Comparison of ENCODE assay signal across 31 cellular contexts in genomic region chr17:33730131-33730530, GRCh38.
"Had no signal": no experiment of that assay in that cellular context is flagged by ENCODE, and none has a peak within 500 bp of the region (broad histone marks: within the 10 kb centered on the region; RNA-seq: fewer than 3 reads in every experiment).

No MANE protein-coding gene starts in this region.

- H3K9me3 ChIP-seq: ovary, psoas muscle, suprapubic skin, testis, tibial artery, transverse colon, upper lobe of right lung, uterus had no signal

- H3K27ac ChIP-seq: neural progenitor cell, ovary, parathyroid adenoma, psoas muscle, skin epidermis, spleen, suprapubic skin, testis, tibial artery, transverse colon, upper lobe of right lung, uterus had no signal

- H3K9ac ChIP-seq: neural progenitor cell, parathyroid adenoma had no signal

- H3K36me3 ChIP-seq: neural progenitor cell, ovary, spleen, suprapubic skin, tibial artery, transverse colon, upper lobe of right lung, uterus had no signal

- ATAC-seq: natural killer cell; psoas muscle; right cardiac atrium; sciatic nerve; stimulated activated memory B cell treated with anti-CD40 and anti-IgM and Interleukin-4, amounts not matched to agents 10 μg/mL and 1 μg/mL and 100 μg/mL, for 72 hours; stimulated activated naive CD8-positive, alpha-beta T cell treated with anti-CD3 and anti-CD28 coated beads, Interleukin-15, amount 100 ng/mL, for 72 hours; stimulated activated naive CD8-positive, alpha-beta T cell treated with anti-CD3 and anti-CD28 coated beads, Interleukin-15, Interleukin-2, amounts not matched to agents 100 U/mL and 50 U/mL, for 24 hours; upper lobe of right lung had no signal

- H3K9me3 Mint-ChIP-seq: nephron, neural progenitor cell, type B pancreatic cell had no signal

- H3K4me3 Mint-ChIP-seq: natural killer cell; nephron; neural progenitor cell; stimulated activated memory B cell treated with anti-CD40 and anti-IgM and Interleukin-4, amounts not matched to agents 10 μg/mL and 1 μg/mL and 100 μg/mL, for 72 hours; stimulated activated naive CD8-positive, alpha-beta T cell treated with anti-CD3 and anti-CD28 coated beads, Interleukin-15, amount 100 ng/mL, for 72 hours; type B pancreatic cell had no signal

- H3K27ac Mint-ChIP-seq: natural killer cell; nephron; neural progenitor cell; progenitor cell of endocrine pancreas; stimulated activated memory B cell treated with anti-CD40 and anti-IgM and Interleukin-4, amounts not matched to agents 10 μg/mL and 1 μg/mL and 100 μg/mL, for 72 hours; stimulated activated naive CD8-positive, alpha-beta T cell treated with anti-CD3 and anti-CD28 coated beads, Interleukin-15, amount 100 ng/mL, for 72 hours; type B pancreatic cell had no signal

- H3K36me3 Mint-ChIP-seq: natural killer cell; neural progenitor cell; stimulated activated memory B cell treated with anti-CD40 and anti-IgM and Interleukin-4, amounts not matched to agents 10 μg/mL and 1 μg/mL and 100 μg/mL, for 72 hours; type B pancreatic cell had no signal

- H3K4me1 Mint-ChIP-seq: natural killer cell; nephron; neural progenitor cell; stimulated activated memory B cell treated with anti-CD40 and anti-IgM and Interleukin-4, amounts not matched to agents 10 μg/mL and 1 μg/mL and 100 μg/mL, for 72 hours; stimulated activated naive CD8-positive, alpha-beta T cell treated with anti-CD3 and anti-CD28 coated beads, Interleukin-15, amount 100 ng/mL, for 72 hours had no signal

- H3K27me3 ChIP-seq: neural progenitor cell, ovary, testis had no signal

- H3K4me2 ChIP-seq: neural progenitor cell, smooth muscle cell had no signal

- H3K4me3 ChIP-seq: neural progenitor cell, ovary, psoas muscle, skin epidermis, smooth muscle cell, spleen, suprapubic skin, testis, tibial artery, transverse colon, upper lobe of right lung, uterus had no signal

- H3K79me2 ChIP-seq: parathyroid adenoma had no signal

- DNase-seq: natural killer cell; occipital lobe; ovary; posterior cingulate gyrus; psoas muscle; right cardiac atrium; spleen; stimulated activated CD4-positive, alpha-beta T cell treated with anti-CD3 and anti-CD28 coated beads, Interleukin-12 subunit alpha, Interleukin-12 subunit beta, amount 100 ng/mL, for 4 hours; stimulated activated CD4-positive, alpha-beta T cell treated with anti-CD3 and anti-CD28 coated beads, Interleukin-1b, Interleukin-23, amount 100 ng/mL, for 48 hours; stimulated activated CD4-positive, alpha-beta T cell treated with anti-CD3 and anti-CD28 coated beads, Interleukin-4, amount 100 ng/mL, for 1 hour; stimulated activated CD4-positive, alpha-beta T cell treated with anti-CD3 and anti-CD28 coated beads, Interleukin-4, amount 100 ng/mL, for 4 hours; stimulated activated CD8-positive, alpha-beta memory T cell treated with anti-CD3 and anti-CD28 coated beads, Interleukin-4, amount 100 ng/mL, for 48 hours; stimulated activated naive CD4-positive, alpha-beta T cell; stimulated activated naive CD8-positive, alpha-beta T cell treated with anti-CD3 and anti-CD28 coated beads, Interleukin-15, amount 100 ng/mL, for 72 hours; stimulated activated naive CD8-positive, alpha-beta T cell treated with anti-CD3 and anti-CD28 coated beads, Interleukin-15, Interleukin-2, amounts not matched to agents 100 U/mL and 50 U/mL, for 24 hours; substantia nigra; testis; tibial artery; transverse colon; upper lobe of right lung; uterus had no signal

- H3K4me1 ChIP-seq: neural progenitor cell, parathyroid adenoma, psoas muscle, spleen, suprapubic skin, testis, tibial artery, transverse colon, upper lobe of right lung, uterus had no signal
